Comparison of ENCODE assay signal across 20 cellular contexts in the genomic region with DNA sequence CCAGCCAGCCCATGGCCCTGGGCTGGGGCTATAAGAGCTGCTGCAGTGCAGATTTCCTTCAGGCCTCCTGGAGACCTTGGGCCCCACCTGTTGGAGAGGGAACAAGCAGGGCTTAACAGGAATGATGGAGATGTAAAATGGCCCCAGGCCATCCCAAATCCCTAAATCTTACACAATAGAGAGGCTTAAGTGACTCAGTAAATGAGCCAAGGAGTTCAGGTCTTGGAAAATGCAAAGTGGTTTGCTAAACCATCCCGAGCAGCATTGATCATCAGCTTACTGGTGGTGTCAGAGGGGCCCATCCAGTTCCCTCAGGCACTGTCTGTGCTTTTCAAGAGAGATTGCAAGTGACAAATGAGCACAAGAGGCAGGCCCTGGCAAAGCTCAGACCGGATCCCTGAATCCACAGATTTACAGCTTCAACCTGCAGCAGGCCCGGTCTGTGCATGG.
DNase-seq lines count a peak whose midpoint lies in the region; ATAC-seq and TF ChIP-seq lines count a peak whose summit lies in the region.
"Had no signal": no experiment of that assay in that cellular context is flagged by ENCODE, and none has a peak within 500 bp of the region (broad histone marks: within the 10 kb centered on the region; RNA-seq: fewer than 3 reads in every experiment).

No MANE protein-coding gene starts in this region.

- H3K4me1 ChIP-seq in H9 (ENCODE audit: insufficient read depth, low read length) (peaks cover 3% of the 10 kb centered on the region), mesenchymal stem cell (ENCODE audit: control insufficient read depth, insufficient read depth, low read depth, low read length) (no peaks in the 10 kb centered on the region)

- peaks cover 22% of the 10 kb centered on the region for H3K27me3 Mint-ChIP-seq in H9 (ENCODE audit: low read depth)

- no CpG with 5 or more reads among the region's 3 CpGs for WGBS in H9 (ENCODE audit: extremely low coverage, insufficient read length, low lambda C conversion rate)
- WGBS in mesenchymal stem cell: 48% methylated on average over 3 of the region's 3 CpGs

- TF ChIP-seq CTCF in AG10803 (conservative IDR thresholded peaks at IDR 0.05; ENCODE audit: low read length): no peak
- TF ChIP-seq CTCF in H9 (conservative IDR thresholded peaks at IDR 0.05): peak; percentile 51

- no peaks in the 10 kb centered on the region for H4K20me1 ChIP-seq in H9 (ENCODE audit: control insufficient read depth, insufficient read depth, insufficient read length)

- peak overlapping the region in 2 of 3 experiments; percentile 82 to 89; a peak in 4 of 7 replicates for H3K27ac Mint-ChIP-seq in H9
- H3K27ac Mint-ChIP-seq: activated CD4-positive, alpha-beta T cell treated with anti-CD3 and anti-CD28 coated beads for 36 hours; activated naive CD4-positive, alpha-beta T cell treated with anti-CD3 and anti-CD28 coated beads, Interleukin-2, amount 50 U/mL, for 72 hours; T-helper 2 cell treated with Interferon-gamma antibody and Interleukin-4, amounts not matched to agents 5 μg/mL and 100 μg/mL, for 36 hours had no signal

- no peaks in the 10 kb centered on the region for H3K23me2 ChIP-seq in H9 (ENCODE audit: insufficient read length, low read depth, low read length, poor library complexity, severe bottlenecking)

- H3K4ac ChIP-seq in H9 (ENCODE audit: low read depth, low read length) (no peak overlapping the region), mesenchymal stem cell (ENCODE audit: low read depth in 1 of 2, low read length in 2 of 2) (no peak overlapping the region)

- H2AFZ ChIP-seq in H9 (ENCODE audit: low read length): no peak overlapping the region
- no peak overlapping the region for H2AFZ ChIP-seq in mesenchymal stem cell (ENCODE audit: low read depth, low read length)

- ATAC-seq in esophagus mucosa (peak; percentile 79), left colon (no peak), HG02759 (IDR thresholded peaks at IDR 0.05; ENCODE audit: unreplicated experiment) (no peak), GM19395 (IDR thresholded peaks at IDR 0.05; ENCODE audit: unreplicated experiment) (no peak)
- ATAC-seq: activated CD4-positive, alpha-beta T cell treated with anti-CD3 and anti-CD28 coated beads for 36 hours; activated naive CD4-positive, alpha-beta T cell treated with anti-CD3 and anti-CD28 coated beads, Interleukin-2, amount 50 U/mL, for 72 hours had no signal

- no peak overlapping the region for H2BK20ac ChIP-seq in H9 (ENCODE audit: low read depth, low read length, poor library complexity, severe bottlenecking)

- no peak overlapping the region for H3K56ac ChIP-seq in H9 (ENCODE audit: insufficient read length, low read depth, low read length)

- no peak overlapping the region for H4K91ac ChIP-seq in H9 (ENCODE audit: insufficient read length, low read depth, low read length)
- no peak overlapping the region for H4K91ac ChIP-seq in mesenchymal stem cell (ENCODE audit: low read length)

- H3K9me3 Mint-ChIP-seq in H9: no peaks in the 10 kb centered on the region
- H3K9me3 Mint-ChIP-seq: activated naive CD4-positive, alpha-beta T cell treated with anti-CD3 and anti-CD28 coated beads, Interleukin-2, amount 50 U/mL, for 72 hours; T-helper 2 cell treated with Interferon-gamma antibody and Interleukin-4, amounts not matched to agents 5 μg/mL and 100 μg/mL, for 36 hours had no signal

- no peaks in the 10 kb centered on the region for H3K36me3 Mint-ChIP-seq in H9 (ENCODE audit: insufficient read depth in 1 of 3, low read depth in 3 of 3)
- H3K36me3 Mint-ChIP-seq: activated naive CD4-positive, alpha-beta T cell treated with anti-CD3 and anti-CD28 coated beads, Interleukin-2, amount 50 U/mL, for 72 hours had no signal

- DNase-seq in AG10803 (ENCODE audit: low read depth) (peak; percentile 5), H9 (peak; percentile 53), RPMI7951 (ENCODE audit: low read depth) (peak; percentile 80), left colon (no peak), mesenchymal stem cell (no peak)
- DNase-seq: activated CD4-positive, alpha-beta T cell treated with anti-CD3 and anti-CD28 coated beads for 36 hours; brain microvascular endothelial cell; COR-L47; dorsolateral prefrontal cortex; GDM1; hypothalamus; NCI-H1092; NK-92 treated with Interleukin-12 subunit alpha and Interleukin-12 subunit beta, amount 100 ng/mL, for 24 hours; SIG-M5 had no signal

- H4K5ac ChIP-seq in H9 (ENCODE audit: insufficient read length, low read depth, low read length): no peak overlapping the region

- H2BK5ac ChIP-seq in H9 (ENCODE audit: insufficient read length, low read length) (no peak overlapping the region), mesenchymal stem cell (ENCODE audit: low read depth, low read length, poor library complexity, severe bottlenecking) (no peak overlapping the region)

- H3K4me2 ChIP-seq in H9 (ENCODE audit: insufficient read depth, insufficient read length, low read length): no peak overlapping the region
- no peak overlapping the region for H3K4me2 ChIP-seq in mesenchymal stem cell (ENCODE audit: low read length, poor library complexity, severe bottlenecking)

- H3K9ac ChIP-seq in H9 (ENCODE audit: extremely low read depth, insufficient read length, low read length) (no peak overlapping the region), mesenchymal stem cell (ENCODE audit: low read length) (no peak overlapping the region)

- H2BK120ac ChIP-seq in H9 (ENCODE audit: low read depth, low read length, poor library complexity, severe bottlenecking) (no peak overlapping the region), mesenchymal stem cell (ENCODE audit: low read depth, low read length) (no peak overlapping the region)

- H3K79me2 ChIP-seq in H9 (ENCODE audit: insufficient read depth, low read length): no peaks in the 10 kb centered on the region

- H3K23ac ChIP-seq in H9 (ENCODE audit: insufficient read length, low read depth, low read length) (no peak overlapping the region), mesenchymal stem cell (ENCODE audit: low read length in 2 of 2) (no peak overlapping the region)

- H2BK12ac ChIP-seq in H9 (ENCODE audit: insufficient read length, low read depth, low read length) (no peak overlapping the region), mesenchymal stem cell (ENCODE audit: low read length in 2 of 2) (no peak overlapping the region)

- H3K36me3 ChIP-seq in mesenchymal stem cell (ENCODE audit: control insufficient read depth in 1 of 2, insufficient read depth in 2 of 2, low read depth in 1 of 2, low read length in 2 of 2): no peaks in the 10 kb centered on the region
- H3K36me3 ChIP-seq: brain microvascular endothelial cell, thoracic aorta had no signal

- H3K4me3 Mint-ChIP-seq in H9: no peak overlapping the region
- H3K4me3 Mint-ChIP-seq: activated CD4-positive, alpha-beta T cell treated with anti-CD3 and anti-CD28 coated beads for 36 hours; T-helper 2 cell treated with Interferon-gamma antibody and Interleukin-4, amounts not matched to agents 5 μg/mL and 100 μg/mL, for 36 hours had no signal

- no peak overlapping the region for H2BK15ac ChIP-seq in H9 (ENCODE audit: low read depth, low read length)
- H2BK15ac ChIP-seq in mesenchymal stem cell (ENCODE audit: low read depth, poor library complexity, severe bottlenecking): no peak overlapping the region

- H3K27ac ChIP-seq in H9 (ENCODE audit: insufficient read length, low read depth, low read length) (no peak overlapping the region), mesenchymal stem cell (ENCODE audit: low read length, poor library complexity, severe bottlenecking) (no peak overlapping the region)
- H3K27ac ChIP-seq: brain microvascular endothelial cell, dorsolateral prefrontal cortex, thoracic aorta had no signal

- H3K14ac ChIP-seq in H9 (ENCODE audit: insufficient read depth, low read length): no peak overlapping the region
- H3K14ac ChIP-seq in mesenchymal stem cell (ENCODE audit: low read length in 2 of 2): no peak overlapping the region

- no peak overlapping the region for H3T11ph ChIP-seq in H9 (ENCODE audit: low read length)

- H3K4me3 ChIP-seq in AG10803 (ENCODE audit: low read length): no peak overlapping the region
- no peak overlapping the region for H3K4me3 ChIP-seq in mesenchymal stem cell (ENCODE audit: insufficient read depth in 1 of 2, low read depth in 1 of 2, low read length in 2 of 2)
- H3K4me3 ChIP-seq: dorsolateral prefrontal cortex, thoracic aorta had no signal

- peaks cover 36 to 43% of the 10 kb centered on the region in 2 experiments for H3K4me1 Mint-ChIP-seq in H9

- H4K8ac ChIP-seq in H9 (replicated peaks; ENCODE audit: insufficient read length, low read depth, low read length) (no peak overlapping the region), mesenchymal stem cell (ENCODE audit: low read length) (no peak overlapping the region)

- no peak overlapping the region for H2AK5ac ChIP-seq in H9 (ENCODE audit: insufficient read length, low read length)
- H2AK5ac ChIP-seq in mesenchymal stem cell (ENCODE audit: low read length, severe bottlenecking): no peak overlapping the region

- no peaks in the 10 kb centered on the region for H3K27me3 ChIP-seq in H9 (ENCODE audit: insufficient read depth, low read length)
- peaks cover 65 to 97% of the 10 kb centered on the region in 2 experiments for H3K27me3 ChIP-seq in mesenchymal stem cell (ENCODE audit: control insufficient read depth in 1 of 2, insufficient read depth in 1 of 2, low read length in 2 of 2)

- H3K9me3 ChIP-seq in H9 (ENCODE audit: control insufficient read depth, low read depth, low read length): no peaks in the 10 kb centered on the region
- H3K9me3 ChIP-seq in mesenchymal stem cell (ENCODE audit: control insufficient read depth, low read length): no peaks in the 10 kb centered on the region
- H3K9me3 ChIP-seq: thoracic aorta had no signal

- no peak overlapping the region for H3K18ac ChIP-seq in H9 (ENCODE audit: insufficient read length, low read depth, low read length)
- no peak overlapping the region for H3K18ac ChIP-seq in mesenchymal stem cell (ENCODE audit: low read depth in 1 of 2, low read length in 2 of 2)

- H3K79me1 ChIP-seq in H9 (ENCODE audit: insufficient read depth, low read depth, low read length, poor library complexity, severe bottlenecking) (no peaks in the 10 kb centered on the region), mesenchymal stem cell (replicated peaks; ENCODE audit: low read length, poor library complexity, severe bottlenecking) (no peaks in the 10 kb centered on the region)

- intact Hi-C loops in left colon (cut with DNase I, micrococcal nuclease): no loop called here

Comparison
In these comparisons a context has a peak if more than half of its experiments do, and no peak if none do; other contexts are left out.
1. DNase-seq: peak in AG10803 (single experiment), H9 (single experiment) and RPMI7951 (single experiment); none in left colon (0 of 2) and mesenchymal stem cell (single experiment).